In genomic region chr6:110873981-110874879, GRCh38 we compare ENCODE assay signal across 8 cellular contexts. TPM values are rescaled to one million over a fixed set of nuclear protein-coding genes. Genes with fewer than 3 reads are reported as not detected.
DNase-seq lines count a peak whose midpoint lies in the region; TF ChIP-seq lines count a peak whose summit lies in the region.

Gene AMD1 (plus strand): TSS chr6:110874785. CDS start chr6:110875106, 321 bp downstream.

- POLR2A ChIA-PET in activated CD8-positive, alpha-beta memory T cell treated with anti-CD3 and anti-CD28 coated beads for 36 hours (lab: Charles Lee), result interaction anchor here (0.6 to 5.0 kb wide), 18 partner anchors 8 to 1864 kb away, joined by 3 to 167 read pairs (median 6); partner anchors contain the start of genes CDK19, GTF3C6 and RPF2

- peaks cover 16% of the 10 kb centered on the region for H3K4me1 ChIP-seq in effector memory CD4-positive, alpha-beta T cell (ENCODE audit: control insufficient read depth, insufficient read depth, low read length, poor library complexity, severe bottlenecking)

- H3K27ac ChIP-seq in effector memory CD4-positive, alpha-beta T cell (ENCODE audit: insufficient read depth, low read length, poor library complexity, severe bottlenecking), result peak within 1 kb of the TSS; percentile 87

- H3K9me3 ChIP-seq in effector memory CD4-positive, alpha-beta T cell (ENCODE audit: control insufficient read depth, low read length), result no peaks in the 10 kb centered on the region

- CTCF ChIA-PET in activated CD8-positive, alpha-beta memory T cell treated with anti-CD3 and anti-CD28 coated beads for 36 hours (lab: Charles Lee), result interaction anchor here (1.0 to 2.8 kb wide), 4 partner anchors 8 to 71 kb away, joined by 3 to 12 read pairs (median 3); partner anchors contain the start of gene CDK19

- DNase-seq in CMK (ENCODE audit: low read depth) (peak; percentile 88), GM20000 (ENCODE audit: low spot score) (peak; percentile 98), HT-29 (ENCODE audit: low spot score) (peak; percentile 98), NOMO-1 (lab: John Stamatoyannopoulos, UW; ENCODE audit: unreplicated experiment in 2 of 2) (peak; percentile 92 to 93), medulla oblongata (ENCODE audit: extremely low spot score) (peak; percentile 99)
- DNase-seq in effector memory CD4-positive, alpha-beta T cell, result peak; percentile 90 to 92 (median 92)
- DNase-seq in stimulated activated CD8-positive, alpha-beta memory T cell treated with anti-CD3 and anti-CD28 coated beads, Interleukin-12 subunit alpha, Interleukin-12 subunit beta, amount 100 ng/mL, for 1 hour (ENCODE audit: low read depth), result peak; percentile 94

- peak within 1 kb of the TSS; percentile 92 for H3K4me3 ChIP-seq in effector memory CD4-positive, alpha-beta T cell (ENCODE audit: insufficient read depth, low read depth, low read length, poor library complexity, severe bottlenecking)

- no peaks in the 10 kb centered on the region for H3K27me3 ChIP-seq in effector memory CD4-positive, alpha-beta T cell (replicated peaks; ENCODE audit: control insufficient read depth, insufficient read depth, low read length, poor library complexity, severe bottlenecking)

- no peaks in the 10 kb centered on the region for H3K36me3 ChIP-seq in effector memory CD4-positive, alpha-beta T cell (ENCODE audit: control insufficient read depth, insufficient read depth, low read length)

- TF ChIP-seq CTCF in GM20000 (IDR thresholded peaks at IDR 0.05; ENCODE audit: extremely low read depth, missing control alignments), result no peak

RNA-seq across cellular contexts. Expression of gene AMD1, which starts in this region (rescaled TPM):
- total RNA-seq in HT-29 (2014; rRNA removed; shearing (Covaris generic)), result 42.2 and 47.3 TPM in 2 replicates
- total RNA-seq in activated CD8-positive, alpha-beta memory T cell treated with anti-CD3 and anti-CD28 coated beads for 36 hours, result 100 to 1,000 TPM; 102 to 109 TPM

Comparison
In these comparisons a context has a peak if more than half of its experiments do, and no peak if none do; other contexts are left out.
1. Peak in every context shown above with its lines: DNase-seq, H3K4me3 ChIP-seq and H3K27ac ChIP-seq.